In genomic region chr19:51664997-51665396, GRCh38 we compare ENCODE assay signal across 20 cellular contexts. TPM values are rescaled to one million over a fixed set of nuclear protein-coding genes. Genes with fewer than 3 reads are reported as not detected.
DNase-seq lines count a peak whose midpoint lies in the region; ATAC-seq and TF ChIP-seq lines count a peak whose summit lies in the region.
"Had no signal": no experiment of that assay in that cellular context is flagged by ENCODE, and none has a peak within 500 bp of the region (broad histone marks: within the 10 kb centered on the region; RNA-seq: fewer than 3 reads in every experiment).

No MANE protein-coding gene starts in this region.

- ATAC-seq in stimulated activated effector memory CD8-positive, alpha-beta T cell treated with anti-CD3 and anti-CD28 coated beads, Interleukin-12 subunit alpha, Interleukin-12 subunit beta, amount 100 ng/mL, for 72 hours = no peak
- ATAC-seq: stimulated activated naive B cell treated with anti-CD40 and anti-IgM and Interleukin-4, amounts not matched to agents 10 μg/mL and 1 μg/mL and 100 μg/mL, for 72 hours; T-cell had no signal

- TF ChIP-seq CTCF in AG10803 (conservative IDR thresholded peaks at IDR 0.05; ENCODE audit: low read length) (peak; percentile 47), WERI-Rb-1 (IDR thresholded peaks at IDR 0.05; ENCODE audit: low read depth, low read length) (0 out of 2 replicates have a peak, but pooled peaks have one; percentile 12), fibroblast of villous mesenchyme (IDR thresholded peaks at IDR 0.05; ENCODE audit: insufficient read depth, low read depth, low read length) (peak; percentile 47)

- H3K4me1 Mint-ChIP-seq in stimulated activated effector memory CD8-positive, alpha-beta T cell treated with anti-CD3 and anti-CD28 coated beads, Interleukin-12 subunit alpha, Interleukin-12 subunit beta, amount 100 ng/mL, for 72 hours = no peaks in the 10 kb centered on the region
- H3K4me1 Mint-ChIP-seq: T-cell had no signal

- H3K4me3 ChIP-seq in AG10803 (ENCODE audit: low read length) (no peak overlapping the region), WERI-Rb-1 (ENCODE audit: low read depth, low read length) (no peak overlapping the region), fibroblast of villous mesenchyme (ENCODE audit: low read depth, low read length) (no peak overlapping the region)
- H3K4me3 ChIP-seq: ascending aorta, MG63, Peyer's patch, smooth muscle cell had no signal

- no peak overlapping the region for H3K27ac Mint-ChIP-seq in stimulated activated effector memory CD8-positive, alpha-beta T cell treated with anti-CD3 and anti-CD28 coated beads, Interleukin-12 subunit alpha, Interleukin-12 subunit beta, amount 100 ng/mL, for 72 hours
- H3K27ac Mint-ChIP-seq: stimulated activated naive B cell treated with anti-CD40 and anti-IgM and Interleukin-4, amounts not matched to agents 10 μg/mL and 1 μg/mL and 100 μg/mL, for 72 hours; T-cell had no signal

- H3K27ac ChIP-seq in WERI-Rb-1 = no peak overlapping the region
- H3K27ac ChIP-seq: ascending aorta, parathyroid adenoma, Peyer's patch had no signal

- H3K9me3 Mint-ChIP-seq in stimulated activated effector memory CD8-positive, alpha-beta T cell treated with anti-CD3 and anti-CD28 coated beads, Interleukin-12 subunit alpha, Interleukin-12 subunit beta, amount 100 ng/mL, for 72 hours = no peaks in the 10 kb centered on the region
- H3K9me3 Mint-ChIP-seq: T-cell had no signal

- H3K4me3 Mint-ChIP-seq in stimulated activated effector memory CD8-positive, alpha-beta T cell treated with anti-CD3 and anti-CD28 coated beads, Interleukin-12 subunit alpha, Interleukin-12 subunit beta, amount 100 ng/mL, for 72 hours = no peak overlapping the region
- H3K4me3 Mint-ChIP-seq: stimulated activated naive B cell treated with anti-CD40 and anti-IgM and Interleukin-4, amounts not matched to agents 10 μg/mL and 1 μg/mL and 100 μg/mL, for 72 hours; T-cell had no signal

- H3K36me3 ChIP-seq in WERI-Rb-1 = no peaks in the 10 kb centered on the region
- H3K36me3 ChIP-seq: ascending aorta, MG63, Peyer's patch had no signal

- H3K9me3 ChIP-seq in WERI-Rb-1 (ENCODE audit: severe bottlenecking) = peaks cover 5% of the 10 kb centered on the region
- H3K9me3 ChIP-seq: ascending aorta, MG63, Peyer's patch had no signal

- no peaks in the 10 kb centered on the region for H3K36me3 Mint-ChIP-seq in stimulated activated effector memory CD8-positive, alpha-beta T cell treated with anti-CD3 and anti-CD28 coated beads, Interleukin-12 subunit alpha, Interleukin-12 subunit beta, amount 100 ng/mL, for 72 hours
- H3K36me3 Mint-ChIP-seq: stimulated activated naive B cell treated with anti-CD40 and anti-IgM and Interleukin-4, amounts not matched to agents 10 μg/mL and 1 μg/mL and 100 μg/mL, for 72 hours; T-cell had no signal

- H3K27me3 ChIP-seq in WERI-Rb-1 (ENCODE audit: insufficient read depth, low read depth, severe bottlenecking) = peaks cover 70% of the 10 kb centered on the region
- H3K27me3 ChIP-seq: ascending aorta, Peyer's patch had no signal

- DNase-seq in AG10803 (ENCODE audit: low read depth) (no peak), HT-29 (ENCODE audit: low spot score) (peak; percentile 39), WERI-Rb-1 (no peak), fibroblast of villous mesenchyme (ENCODE audit: low read depth) (peak; percentile 11), mucosa of gallbladder (ENCODE audit: low spot score) (no peak), NCI-H187 (lab: John Stamatoyannopoulos, UW) (no peak)
- no peak for DNase-seq in activated CD4-positive, CD25-positive, alpha-beta regulatory T cell treated with anti-CD3 and anti-CD28 coated beads, Interleukin-2, amount 50 U/mL, for 72 hours
- no peak for DNase-seq in stimulated activated effector memory CD8-positive, alpha-beta T cell treated with anti-CD3 and anti-CD28 coated beads, Interleukin-12 subunit alpha, Interleukin-12 subunit beta, amount 100 ng/mL, for 72 hours (ENCODE audit: low spot score in 2 of 2)
- DNase-seq: activated CD4-positive, CD25-positive, alpha-beta regulatory T cell; MG63; NCI-H1694 treated with DMSO at 0.1 percent for 48 hours; NCI-H524 treated with DMSO at 0.1 percent for 48 hours; Peyer's patch; stimulated activated naive B cell treated with anti-CD40 and anti-IgM and Interleukin-4, amounts not matched to agents 10 μg/mL and 1 μg/mL and 100 μg/mL, for 72 hours; T-cell had no signal

RNA-seq across cellular contexts. Expression of gene SIGLEC14, which starts 18.4 kb away (rescaled TPM):
- total RNA-seq in HT-29 (2014; rRNA removed; shearing (Covaris generic)) = not detected in 2 replicates
- not detected in 2 replicates for total RNA-seq in fibroblast of villous mesenchyme
- 5.9 TPM for total RNA-seq in mucosa of gallbladder
- total RNA-seq: dermis microvascular lymphatic vessel endothelial cell, myocyte, smooth muscle cell had no signal

RNA-seq across cellular contexts. Expression of gene SPACA6, which starts 28.1 kb away (rescaled TPM):
- 13.6 and 17.8 TPM in 2 replicates for total RNA-seq in HT-29 (2014; rRNA removed; shearing (Covaris generic))
- total RNA-seq in fibroblast of villous mesenchyme (10.8 and 14.2 TPM in 2 replicates), mucosa of gallbladder (29.3 TPM)

RNA-seq across cellular contexts. Expression of gene SIGLEC5, which starts 34.8 kb away (rescaled TPM):
- total RNA-seq in HT-29 (2014; rRNA removed; shearing (Covaris generic)) = not detected in 2 replicates
- total RNA-seq in fibroblast of villous mesenchyme (not detected in 2 replicates), mucosa of gallbladder (1.1 TPM)
- total RNA-seq: ascending aorta, dermis microvascular lymphatic vessel endothelial cell, myocyte, smooth muscle cell had no signal

RNA-seq across cellular contexts. Expression of gene HAS1, which starts 58.8 kb away (rescaled TPM):
- 0.05 TPM in 1 of 2 replicates, not detected in the other for total RNA-seq in HT-29 (2014; rRNA removed; shearing (Covaris generic))
- total RNA-seq in fibroblast of villous mesenchyme = not detected in 2 replicates
- total RNA-seq in mucosa of gallbladder = 0.12 TPM
- total RNA-seq: dermis microvascular lymphatic vessel endothelial cell, T-cell had no signal

Comparison
In these comparisons a context has a peak if more than half of its experiments do, and no peak if none do; other contexts are left out.
1. DNase-seq: peak in HT-29 (single experiment) and fibroblast of villous mesenchyme (single experiment); none in AG10803 (single experiment), WERI-Rb-1 (single experiment), mucosa of gallbladder (single experiment), activated CD4-positive, CD25-positive, alpha-beta regulatory T cell treated with anti-CD3 and anti-CD28 coated beads, Interleukin-2, amount 50 U/mL, for 72 hours (single experiment), NCI-H187 (0 of 2) and stimulated activated effector memory CD8-positive, alpha-beta T cell treated with anti-CD3 and anti-CD28 coated beads, Interleukin-12 subunit alpha, Interleukin-12 subunit beta, amount 100 ng/mL, for 72 hours (0 of 2).
2. Peak in every context shown above with its lines, with median percentiles within 50 percentile points of each other: CTCF ChIP-seq.